Comparison of ENCODE assay signal across 8 cellular contexts in the genomic region with DNA sequence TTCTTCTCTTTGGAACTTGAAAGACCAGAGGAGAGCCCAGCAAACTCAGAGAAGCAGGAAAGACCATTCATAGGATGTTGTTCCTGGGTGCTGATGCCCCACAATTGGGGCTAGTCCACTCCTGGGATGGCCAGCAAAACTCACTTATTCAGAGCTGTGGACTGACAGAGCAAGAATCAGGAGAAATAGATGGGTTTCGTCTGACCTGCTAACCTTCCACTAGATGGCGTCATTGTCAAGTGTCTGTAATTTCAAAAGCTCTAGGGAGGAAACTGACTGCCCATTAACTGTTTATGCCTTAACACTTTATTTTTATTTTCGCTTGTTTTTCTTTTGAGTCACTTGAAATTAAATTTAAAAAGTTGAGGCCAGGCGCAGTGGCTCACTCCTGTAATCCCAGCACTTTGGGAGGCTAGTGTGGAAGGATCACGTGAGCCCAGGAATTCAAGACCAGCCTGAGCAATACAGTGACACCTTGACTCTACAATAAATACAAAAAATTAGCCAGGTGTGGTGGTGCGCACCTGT. TPM values are rescaled to one million over a fixed set of nuclear protein-coding genes. Genes with fewer than 3 reads are reported as not detected.
A peak's percentile ranks its signal among the peaks of the same experiment; 100 is the strongest.
DNase-seq lines count a peak whose midpoint lies in the region; ATAC-seq and TF ChIP-seq lines count a peak whose summit lies in the region.

No MANE protein-coding gene starts in this region.

- peaks cover 8% of the 10 kb centered on the region for H3K27me3 ChIP-seq in foreskin keratinocyte

- peak; percentile 87 for TF ChIP-seq CTCF in activated CD8-positive, alpha-beta T cell treated with anti-CD3 and anti-CD28 coated beads for 36 hours (IDR thresholded peaks at IDR 0.05)
- TF ChIP-seq CTCF in foreskin keratinocyte (conservative IDR thresholded peaks at IDR 0.05) (peak; percentile 87), omental fat pad (IDR thresholded peaks at IDR 0.05) (peak in 2 of 3 donors; percentile 26 to 64)

- no peaks in the 10 kb centered on the region for H3K27me3 Mint-ChIP-seq in activated CD8-positive, alpha-beta T cell treated with anti-CD3 and anti-CD28 coated beads for 36 hours

- DNase-seq in DMS79 (lab: John Stamatoyannopoulos, UW) (peak; percentile 1), NCI-H460 (ENCODE audit: extremely low read depth, low read depth) (peak; percentile 83), foreskin keratinocyte (peak in 1 of 2 donors; percentile 57), omental fat pad (ENCODE audit: low spot score) (no peak), GM19240 (ENCODE audit: insufficient read length, low spot score) (no peak)
- no peak for DNase-seq in activated CD8-positive, alpha-beta T cell treated with anti-CD3 and anti-CD28 coated beads for 36 hours

- H3K4me1 Mint-ChIP-seq in activated CD8-positive, alpha-beta T cell treated with anti-CD3 and anti-CD28 coated beads for 36 hours (ENCODE audit: low read depth), result no peaks in the 10 kb centered on the region

- H3K27ac Mint-ChIP-seq in activated CD8-positive, alpha-beta T cell treated with anti-CD3 and anti-CD28 coated beads for 36 hours, result no peak overlapping the region

- CTCF ChIA-PET in activated CD8-positive, alpha-beta T cell treated with anti-CD3 and anti-CD28 coated beads for 36 hours (lab: Charles Lee), result interaction anchor here (0.6 to 11.6 kb wide), 70 partner anchors 8 to 319 kb away, joined by 3 to 251 read pairs (median 6); a partner anchor contains a TSS

- POLR2A ChIA-PET in activated CD8-positive, alpha-beta T cell treated with anti-CD3 and anti-CD28 coated beads for 36 hours (lab: Charles Lee), result interaction anchor here (2.1 kb wide), 1 partner anchor 77 kb away, joined by 11 read pairs; a partner anchor contains a TSS

- H3K4me3 Mint-ChIP-seq in activated CD8-positive, alpha-beta T cell treated with anti-CD3 and anti-CD28 coated beads for 36 hours, result no peak overlapping the region

- no peaks in the 10 kb centered on the region for H3K9me3 Mint-ChIP-seq in activated CD8-positive, alpha-beta T cell treated with anti-CD3 and anti-CD28 coated beads for 36 hours

- peak; percentile 66 for ATAC-seq in HG03378 (IDR thresholded peaks at IDR 0.05; ENCODE audit: unreplicated experiment)
- peak; percentile 79 for ATAC-seq in activated CD8-positive, alpha-beta T cell treated with anti-CD3 and anti-CD28 coated beads for 36 hours
- ATAC-seq in foreskin keratinocyte, result peak; percentile 53
- peak; percentile 58 for ATAC-seq in omental fat pad (ENCODE audit: low FRiP score)
- ATAC-seq in HG03521 (IDR thresholded peaks at IDR 0.05; ENCODE audit: unreplicated experiment), result no peak

- H3K27ac ChIP-seq in foreskin keratinocyte, result no peak overlapping the region

- intact Hi-C loops in activated CD8-positive, alpha-beta T cell treated with anti-CD3 and anti-CD28 coated beads for 36 hours (cut with micrococcal nuclease), result loop anchor here (5.0 kb wide), 2 partner anchors 72 to 227 kb away; no protein-coding TSS in a partner anchor

- H3K4me1 ChIP-seq in foreskin keratinocyte, result no peaks in the 10 kb centered on the region

- no peaks in the 10 kb centered on the region for H3K36me3 Mint-ChIP-seq in activated CD8-positive, alpha-beta T cell treated with anti-CD3 and anti-CD28 coated beads for 36 hours (ENCODE audit: low read depth)

RNA-seq across cellular contexts. Expression of a gene that starts 28.7 kb away (rescaled TPM):
- 2.4 and 2.7 TPM in 2 replicates for total RNA-seq in NCI-H460 (2014; rRNA removed; shearing (Covaris generic))
- 4.0 and 7.6 TPM in 2 replicates for polyA plus RNA-seq in NCI-H460 (2014; cell fraction: nucleus; rRNA removed)
- total RNA-seq in activated CD8-positive, alpha-beta T cell treated with anti-CD3 and anti-CD28 coated beads for 36 hours, result 1 to 10 TPM; 1.3 to 2.3 TPM
- total RNA-seq in foreskin keratinocyte, result not detected in 2 replicates
- not detected in 2 replicates for polyA plus RNA-seq in foreskin keratinocyte
- 10 to 100 TPM in 3 of 4 donors, 1 to 10 TPM in 1; 7.1 to 25.1 (median 18.2) TPM for total RNA-seq in omental fat pad

RNA-seq across cellular contexts. Expression of a gene that starts 29.5 kb away (rescaled TPM):
- total RNA-seq in NCI-H460 (2014; rRNA removed; shearing (Covaris generic)), result not detected in 2 replicates
- not detected in 2 replicates for polyA plus RNA-seq in NCI-H460 (2014; cell fraction: nucleus; rRNA removed)
- total RNA-seq in activated CD8-positive, alpha-beta T cell treated with anti-CD3 and anti-CD28 coated beads for 36 hours, result 10 to 100 TPM; 58.2 to 64.4 TPM
- total RNA-seq in foreskin keratinocyte (not detected in 2 replicates), omental fat pad (100 to 1,000 TPM in 3 of 4 donors, 10 to 100 TPM in 1; 90.4 to 321 (median 206) TPM)
- not detected in 2 replicates for polyA plus RNA-seq in foreskin keratinocyte

Comparison
In these comparisons a context has a peak if more than half of its experiments do, and no peak if none do; other contexts are left out.
1. DNase-seq: peak in DMS79 (single experiment) and NCI-H460 (single experiment); none in activated CD8-positive, alpha-beta T cell treated with anti-CD3 and anti-CD28 coated beads for 36 hours (single experiment), omental fat pad (single experiment) and GM19240 (single experiment).
2. RNA of a gene that starts 29.5 kb away (total RNA-seq): 90.4 to 321 TPM in omental fat pad and 58.2 to 64.4 TPM in activated CD8-positive, alpha-beta T cell treated with anti-CD3 and anti-CD28 coated beads for 36 hours; not detected in NCI-H460 and not detected in foreskin keratinocyte; every median in the first group is over 10 times any median in the second.
3. Peak in every context shown above with its lines, with median percentiles within 50 percentile points of each other: CTCF ChIP-seq.